Comparison of ENCODE assay signal across 11 cellular contexts in the genomic region with DNA sequence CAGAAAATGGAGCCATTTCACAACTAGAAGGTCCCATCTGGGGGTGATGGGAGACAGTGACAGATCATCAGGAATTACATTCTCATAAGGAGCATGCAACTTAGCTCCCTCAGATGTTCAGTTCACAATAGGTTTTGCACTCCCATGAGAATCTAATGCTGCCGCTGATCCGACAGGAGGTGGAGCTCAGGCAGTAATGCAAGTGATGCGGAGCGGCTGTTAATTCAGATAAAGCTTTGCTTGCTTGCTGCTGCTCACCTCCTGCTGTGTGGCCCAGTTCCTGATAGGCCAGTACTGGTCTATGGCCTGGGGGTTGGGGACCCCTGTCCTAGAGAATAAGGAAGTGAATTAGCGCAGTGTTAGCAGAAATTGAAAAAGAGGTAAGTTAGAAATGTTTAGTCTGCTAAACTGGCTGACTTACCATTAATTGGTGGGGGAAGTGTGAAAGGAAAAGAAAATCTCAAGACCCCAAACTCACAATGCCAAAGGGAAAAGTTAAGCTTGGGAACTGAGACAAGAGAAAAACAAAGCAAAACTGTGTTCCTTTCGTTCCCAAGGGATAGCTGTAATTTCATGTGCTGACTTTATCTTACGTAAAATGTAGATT.
DNase-seq lines count a peak whose midpoint lies in the region; ATAC-seq and TF ChIP-seq lines count a peak whose summit lies in the region.
"Had no signal": no experiment of that assay in that cellular context is flagged by ENCODE, and none has a peak within 500 bp of the region (broad histone marks: within the 10 kb centered on the region; RNA-seq: fewer than 3 reads in every experiment).

No MANE protein-coding gene starts in this region.

- no peaks in the 10 kb centered on the region for H3K27me3 Mint-ChIP-seq in nephron (ENCODE audit: low read depth)

- TF ChIP-seq EP300 in esophagus muscularis mucosa (IDR thresholded peaks at IDR 0.05), result no peak

- H3K9me3 ChIP-seq in heart left ventricle, result no peaks in the 10 kb centered on the region
- no peaks in the 10 kb centered on the region for H3K9me3 ChIP-seq in esophagus muscularis mucosa

- TF ChIP-seq CTCF in heart left ventricle (IDR thresholded peaks at IDR 0.05) (no peak), esophagus muscularis mucosa (IDR thresholded peaks at IDR 0.05) (no peak), nephron (IDR thresholded peaks at IDR 0.05; ENCODE audit: unreplicated experiment in 3 of 3) (no peak)

- peak overlapping the region; percentile 65 to 95 (median 76) for H3K27ac ChIP-seq in heart left ventricle
- peak overlapping the region; percentile 59 to 73 (median 68) for H3K27ac ChIP-seq in esophagus muscularis mucosa (replicated peaks in 1 of 4)
- H3K27ac ChIP-seq: cardiac muscle cell had no signal

- peak overlapping the region; percentile 43 to 56 (median 51) for H3K27ac Mint-ChIP-seq in nephron

- peaks cover 19% of the 10 kb centered on the region for H3K4me1 Mint-ChIP-seq in nephron

- H3K27me3 ChIP-seq in heart left ventricle (no peaks in the 10 kb centered on the region), esophagus muscularis mucosa (no peaks in the 10 kb centered on the region)
- H3K27me3 ChIP-seq: cardiac muscle cell had no signal

- H3K36me3 ChIP-seq in heart left ventricle (no peaks in the 10 kb centered on the region), esophagus muscularis mucosa (no peaks in the 10 kb centered on the region)
- H3K36me3 ChIP-seq: cardiac muscle cell had no signal

- intact Hi-C loops in heart left ventricle (cut with DNase I) (no loop called here), Right ventricle myocardium inferior (cut with DNase I) (no loop called here), esophagus muscularis mucosa (cut with DNase I) (no loop called here)

- no peak for TF ChIP-seq POLR2A in heart left ventricle (IDR thresholded peaks at IDR 0.05)
- no peak for TF ChIP-seq POLR2A in esophagus muscularis mucosa (IDR thresholded peaks at IDR 0.05; ENCODE audit: low read depth)

- 56 to 67% (median 64%) methylated on average over 7 of the region's 7 CpGs for WGBS in heart left ventricle, 4 donors
- 74% methylated on average over 7 of the region's 7 CpGs for WGBS in esophagus muscularis mucosa

- H3K4me3 ChIP-seq in heart left ventricle (peak overlapping the region in 2 of 12 donors; percentile 42 to 46), esophagus muscularis mucosa (no peak overlapping the region)
- H3K4me3 ChIP-seq: cardiac muscle cell had no signal

- no peaks in the 10 kb centered on the region for H3K36me3 Mint-ChIP-seq in nephron (ENCODE audit: low read depth)

- ATAC-seq in heart left ventricle, result peak in 1 of 4 donors; percentile 23
- ATAC-seq in Right ventricle myocardium inferior, result no peak
- no peak for ATAC-seq in GM21423 (IDR thresholded peaks at IDR 0.05; ENCODE audit: unreplicated experiment)
- ATAC-seq in HG02610 (IDR thresholded peaks at IDR 0.05; ENCODE audit: unreplicated experiment), result no peak
- no peak for ATAC-seq in left lobe of liver

- no peak overlapping the region for H3K4me3 Mint-ChIP-seq in nephron

- DNase-seq in heart left ventricle (no peak), Right ventricle myocardium inferior (ENCODE audit: missing footprints) (no peak), esophagus muscularis mucosa (ENCODE audit: extremely low spot score) (no peak), activated gamma-delta T cell treated with Interleukin-2 at 50 U/mL for 16 hours (no peak), left lobe of liver (ENCODE audit: low spot score) (no peak)
- DNase-seq: activated CD8-positive, alpha-beta memory T cell treated with anti-CD3 and anti-CD28 coated beads, Interleukin-2, amount 50 U/mL, for 4 hours; NCI-H446 treated with DMSO at 0.1 percent for 48 hours had no signal

- H3K4me1 ChIP-seq in heart left ventricle (peaks cover 0 to 86% (median 8%) of the 10 kb centered on the region in 12 donors), esophagus muscularis mucosa (peaks cover 5 to 21% (median 7%) of the 10 kb centered on the region in 4 donors)

- H3K9me3 Mint-ChIP-seq in nephron, result peaks cover 3% of the 10 kb centered on the region
